Comparison of ENCODE assay signal across 11 cellular contexts in the genomic region with DNA sequence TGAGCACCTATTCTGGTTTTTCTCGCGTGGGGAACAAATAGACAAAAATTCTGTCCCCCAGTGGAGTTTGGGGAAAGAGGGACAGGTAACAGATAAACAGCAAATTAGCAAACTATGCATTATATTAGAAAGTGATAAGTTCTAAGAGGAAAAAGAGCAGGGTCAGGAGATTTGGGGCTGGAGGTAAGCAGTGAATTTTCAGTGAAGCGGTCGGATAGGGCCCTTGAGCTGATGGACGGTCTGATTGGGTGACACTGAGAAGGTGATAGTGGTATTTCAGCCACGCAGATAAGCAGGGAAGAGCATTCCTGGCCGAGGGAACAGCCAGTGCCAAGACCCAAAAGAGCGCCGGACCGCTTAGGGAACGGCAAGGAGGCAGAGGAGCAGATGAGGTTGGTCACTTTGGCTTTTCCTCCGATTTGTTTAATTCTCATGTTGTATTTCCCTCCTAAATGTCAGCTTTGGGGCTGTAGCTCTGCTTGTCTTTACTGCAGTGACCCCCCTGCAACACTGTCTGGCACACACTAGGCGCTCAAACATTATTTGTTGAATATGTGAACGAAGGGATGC. TPM values are rescaled to one million over a fixed set of nuclear protein-coding genes. Genes with fewer than 3 reads are reported as not detected.
DNase-seq lines count a peak whose midpoint lies in the region; ATAC-seq and TF ChIP-seq lines count a peak whose summit lies in the region.
"Had no signal": no experiment of that assay in that cellular context is flagged by ENCODE, and none has a peak within 500 bp of the region (broad histone marks: within the 10 kb centered on the region; RNA-seq: fewer than 3 reads in every experiment).

No MANE protein-coding gene starts in this region.

- BruUV-seq in mammary epithelial cell (replicated peaks; lab: Mats Ljungman, UMichigan) = no TSS peak

- 81% methylated on average over 14 of the region's 14 CpGs for WGBS in mammary epithelial cell (ENCODE audit: low coverage, missing lambda C conversion rate)
- 42% methylated on average over 14 of the region's 14 CpGs for WGBS in liver

- intact Hi-C loops in activated CD4-positive, alpha-beta T cell treated with anti-CD3 and anti-CD28 coated beads, Interleukin-2, amount 10 ng/mL, durations not matched to agents 24 days and 14 days (cut with micrococcal nuclease) = no loop called here
- intact Hi-C loops in activated CD4-positive, alpha-beta T cell treated with anti-CD3 and anti-CD28 coated beads for 36 hours (cut with DNase I, micrococcal nuclease) = no loop called here
- intact Hi-C loops in mammary epithelial cell (cut with micrococcal nuclease) = no loop called here

- dilution Hi-C loops in mammary epithelial cell (cut with HindIII; ENCODE audit: low sequenced_read_pairs) = no loop called here

- CTCF ChIA-PET in activated CD4-positive, alpha-beta T cell treated with anti-CD3 and anti-CD28 coated beads for 36 hours (lab: Charles Lee) = no interaction called here
- CTCF ChIA-PET in mammary epithelial cell (lab: Charles Lee; ENCODE audit: low non-redundant PET) = no interaction called here

- no peak for ATAC-seq in activated CD4-positive, alpha-beta T cell treated with anti-CD3 and anti-CD28 coated beads for 36 hours
- ATAC-seq in thoracic aorta (ENCODE audit: insufficient number of reproducible peaks, low FRiP score, low read depth) = no peak
- no peak for ATAC-seq in HG02938 (IDR thresholded peaks at IDR 0.05; ENCODE audit: unreplicated experiment)
- no peak for ATAC-seq in HG02840 (IDR thresholded peaks at IDR 0.05; ENCODE audit: low FRiP score, unreplicated experiment)
- ATAC-seq: GM12878 had no signal

- peaks cover 27% of the 10 kb centered on the region for H3K4me1 ChIP-seq in mammary epithelial cell (ENCODE audit: insufficient read depth, low read length)
- peaks cover 4 to 26% (median 9%) of the 10 kb centered on the region in 4 donors for H3K4me1 ChIP-seq in liver (ENCODE audit: control insufficient read depth in 4 of 4, insufficient read depth in 4 of 4, low read length in 3 of 4)
- H3K4me1 ChIP-seq in thoracic aorta (ENCODE audit: control insufficient read depth in 1 of 2, low read depth in 2 of 2) = peaks cover 6 to 42% of the 10 kb centered on the region in 2 donors

- H3K36me3 ChIP-seq in mammary epithelial cell (ENCODE audit: insufficient read depth, low read length) (no peaks in the 10 kb centered on the region), liver (ENCODE audit: control insufficient read depth in 4 of 4, insufficient read depth in 3 of 4, low read depth in 1 of 4, low read length in 3 of 4) (no peaks in the 10 kb centered on the region), thoracic aorta (no peaks in the 10 kb centered on the region)

- DNase-seq in activated CD4-positive, alpha-beta T cell treated with anti-CD3 and anti-CD28 coated beads, Interleukin-2, amount 10 ng/mL, durations not matched to agents 24 days and 14 days = no peak
- DNase-seq in activated CD4-positive, alpha-beta T cell treated with anti-CD3 and anti-CD28 coated beads for 36 hours = no peak
- no peak for DNase-seq in mammary epithelial cell
- DNase-seq in thoracic aorta (ENCODE audit: low spot score) = no peak
- no peak for DNase-seq in NCI-H2196 (lab: John Stamatoyannopoulos, UW; ENCODE audit: unreplicated experiment)
- DNase-seq: HFFc6 had no signal

- H3K36me3 Mint-ChIP-seq in activated CD4-positive, alpha-beta T cell treated with anti-CD3 and anti-CD28 coated beads, Interleukin-2, amount 10 ng/mL, durations not matched to agents 24 days and 14 days (ENCODE audit: low read depth) = no peaks in the 10 kb centered on the region
- H3K36me3 Mint-ChIP-seq in activated CD4-positive, alpha-beta T cell treated with anti-CD3 and anti-CD28 coated beads for 36 hours (ENCODE audit: low read depth) = no peaks in the 10 kb centered on the region

- no peak for TF ChIP-seq RAD21 in liver (IDR thresholded peaks at IDR 0.05)

- H3K4me1 Mint-ChIP-seq in activated CD4-positive, alpha-beta T cell treated with anti-CD3 and anti-CD28 coated beads, Interleukin-2, amount 10 ng/mL, durations not matched to agents 24 days and 14 days = peaks cover 10% of the 10 kb centered on the region
- H3K4me1 Mint-ChIP-seq in activated CD4-positive, alpha-beta T cell treated with anti-CD3 and anti-CD28 coated beads for 36 hours = peaks cover 7% of the 10 kb centered on the region

- peak overlapping the region; percentile 81 for H3K4me2 ChIP-seq in mammary epithelial cell (ENCODE audit: insufficient read depth, low read depth, low read length)

- H3K9ac ChIP-seq in mammary epithelial cell (ENCODE audit: insufficient read depth, low read length) (no peak overlapping the region), liver (ENCODE audit: low read depth in 1 of 2, low read length in 2 of 2) (peak overlapping the region; percentile 43 to 57)

- in situ Hi-C loops in mammary epithelial cell (cut with MboI; ENCODE audit: low sequenced_read_pairs in 2 of 2) = no loop called here

- H3K27ac ChIP-seq in mammary epithelial cell (ENCODE audit: insufficient read depth, low read depth, low read length) = no peak overlapping the region
- peak overlapping the region; percentile 25 to 59 for H3K27ac ChIP-seq in liver (ENCODE audit: low read depth in 1 of 2, low read length in 2 of 2)
- H3K27ac ChIP-seq in thoracic aorta = peak overlapping the region; percentile 12 to 68

- H2AFZ ChIP-seq in mammary epithelial cell (ENCODE audit: low read depth, low read length) = peak overlapping the region; percentile 76

- peaks cover 4% of the 10 kb centered on the region for H3K9me3 Mint-ChIP-seq in activated CD4-positive, alpha-beta T cell treated with anti-CD3 and anti-CD28 coated beads, Interleukin-2, amount 10 ng/mL, durations not matched to agents 24 days and 14 days
- no peaks in the 10 kb centered on the region for H3K9me3 Mint-ChIP-seq in activated CD4-positive, alpha-beta T cell treated with anti-CD3 and anti-CD28 coated beads for 36 hours (ENCODE audit: low read depth)
- H3K9me3 Mint-ChIP-seq: HFFc6 had no signal

- TF ChIP-seq CTCF in mammary epithelial cell (conservative IDR thresholded peaks at IDR 0.05 in 1 of 2, IDR thresholded peaks at IDR 0.05 in 1 of 2; ENCODE audit: extremely low read depth in 1 of 2, insufficient read depth in 1 of 2, low read depth in 1 of 2, low read length in 2 of 2) (no peak), liver (IDR thresholded peaks at IDR 0.05; ENCODE audit: low read depth, low read length, missing input control) (no peak), thoracic aorta (IDR thresholded peaks at IDR 0.05) (no peak)

- H4K20me1 ChIP-seq in mammary epithelial cell (ENCODE audit: insufficient read depth, low read length) = no peaks in the 10 kb centered on the region

- H3K9me3 ChIP-seq in mammary epithelial cell (replicated peaks; ENCODE audit: insufficient read depth, low read length) = no peaks in the 10 kb centered on the region
- no peaks in the 10 kb centered on the region for H3K9me3 ChIP-seq in liver (ENCODE audit: control insufficient read depth in 4 of 4, low read length in 3 of 4)
- H3K9me3 ChIP-seq in thoracic aorta = no peaks in the 10 kb centered on the region

- H3K27me3 ChIP-seq in mammary epithelial cell (ENCODE audit: insufficient read depth, low read length) (no peaks in the 10 kb centered on the region), liver (ENCODE audit: control insufficient read depth in 4 of 4, insufficient read depth in 4 of 4, low read length in 3 of 4) (no peaks in the 10 kb centered on the region), thoracic aorta (replicated peaks; ENCODE audit: insufficient read depth) (no peaks in the 10 kb centered on the region)

- H3K4me3 Mint-ChIP-seq in activated CD4-positive, alpha-beta T cell treated with anti-CD3 and anti-CD28 coated beads, Interleukin-2, amount 10 ng/mL, durations not matched to agents 24 days and 14 days = peak overlapping the region; percentile 71
- no peak overlapping the region for H3K4me3 Mint-ChIP-seq in activated CD4-positive, alpha-beta T cell treated with anti-CD3 and anti-CD28 coated beads for 36 hours
- H3K4me3 Mint-ChIP-seq: HFFc6 had no signal

- H3K27me3 Mint-ChIP-seq in activated CD4-positive, alpha-beta T cell treated with anti-CD3 and anti-CD28 coated beads, Interleukin-2, amount 10 ng/mL, durations not matched to agents 24 days and 14 days = peaks cover 76% of the 10 kb centered on the region
- H3K27me3 Mint-ChIP-seq in activated CD4-positive, alpha-beta T cell treated with anti-CD3 and anti-CD28 coated beads for 36 hours = peaks cover 59% of the 10 kb centered on the region

- H3K79me2 ChIP-seq in mammary epithelial cell (ENCODE audit: insufficient read depth, low read length) = peaks cover 36% of the 10 kb centered on the region

- H3K4me3 ChIP-seq in mammary epithelial cell (replicated peaks in 1 of 3; ENCODE audit: insufficient read depth in 1 of 3, low read depth in 2 of 3, low read length in 3 of 3) (peak overlapping the region in 2 of 3 experiments; percentile 18 to 42), liver (ENCODE audit: low read depth in 1 of 3, low read length in 3 of 3) (peak overlapping the region in 2 of 3 donors; percentile 20 to 54), thoracic aorta (peak overlapping the region; percentile 72)
- H3K4me3 ChIP-seq: GM12878 had no signal

- POLR2A ChIA-PET in activated CD4-positive, alpha-beta T cell treated with anti-CD3 and anti-CD28 coated beads for 36 hours (lab: Charles Lee) = no interaction called here

- H3K27ac Mint-ChIP-seq in activated CD4-positive, alpha-beta T cell treated with anti-CD3 and anti-CD28 coated beads, Interleukin-2, amount 10 ng/mL, durations not matched to agents 24 days and 14 days = no peak overlapping the region
- H3K27ac Mint-ChIP-seq in activated CD4-positive, alpha-beta T cell treated with anti-CD3 and anti-CD28 coated beads for 36 hours = no peak overlapping the region
- H3K27ac Mint-ChIP-seq: HFFc6 had no signal

TF ChIP-seq in liver, 16 proteins besides CTCF, POLR2A, EP300 and RAD21:
- no peak for TF ChIP-seq RXRA (IDR thresholded peaks at IDR 0.05)
- TF ChIP-seq HNF4A (conservative IDR thresholded peaks at IDR 0.05) = no peak
- no peak for TF ChIP-seq FOXA1 (IDR thresholded peaks at IDR 0.05)
- TF ChIP-seq, protein P1, sequence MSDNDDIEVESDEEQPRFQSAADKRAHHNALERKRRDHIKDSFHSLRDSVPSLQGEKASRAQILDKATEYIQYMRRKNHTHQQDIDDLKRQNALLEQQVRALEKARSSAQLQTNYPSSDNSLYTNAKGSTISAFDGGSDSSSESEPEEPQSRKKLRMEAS (IDR thresholded peaks at IDR 0.05) = no peak
- no peak for TF ChIP-seq EGR1 (IDR thresholded peaks at IDR 0.05; ENCODE audit: low read depth in 2 of 2)
- TF ChIP-seq SP1 (IDR thresholded peaks at IDR 0.05) = no peak

RNA-seq across cellular contexts. Expression of a gene that starts 1.0 kb away (rescaled TPM):
- 3.6 and 3.8 TPM in 2 replicates for total RNA-seq in activated CD4-positive, alpha-beta T cell treated with anti-CD3 and anti-CD28 coated beads, Interleukin-2, amount 10 ng/mL, durations not matched to agents 24 days and 14 days
- total RNA-seq in activated CD4-positive, alpha-beta T cell treated with anti-CD3 and anti-CD28 coated beads for 36 hours = under 1 TPM; 0.32 to 0.46 TPM
- 10 to 100 TPM; 23.0 to 41.8 TPM for total RNA-seq in mammary epithelial cell
- polyA plus RNA-seq in mammary epithelial cell = 18.2 TPM
- 31.8 TPM for polyA minus RNA-seq in mammary epithelial cell
- total RNA-seq in liver = 10 to 100 TPM in 1 of 2 donors, 1 to 10 TPM in 1; 6.3 to 30.3 TPM
- polyA plus RNA-seq in liver = 10 to 100 TPM; 20.3 to 26.8 TPM
- total RNA-seq in thoracic aorta = 10 to 100 TPM; 16.9 to 20.3 TPM
- total RNA-seq: endothelial cell of umbilical vein, HFFc6 had no signal
